In the genomic region with DNA sequence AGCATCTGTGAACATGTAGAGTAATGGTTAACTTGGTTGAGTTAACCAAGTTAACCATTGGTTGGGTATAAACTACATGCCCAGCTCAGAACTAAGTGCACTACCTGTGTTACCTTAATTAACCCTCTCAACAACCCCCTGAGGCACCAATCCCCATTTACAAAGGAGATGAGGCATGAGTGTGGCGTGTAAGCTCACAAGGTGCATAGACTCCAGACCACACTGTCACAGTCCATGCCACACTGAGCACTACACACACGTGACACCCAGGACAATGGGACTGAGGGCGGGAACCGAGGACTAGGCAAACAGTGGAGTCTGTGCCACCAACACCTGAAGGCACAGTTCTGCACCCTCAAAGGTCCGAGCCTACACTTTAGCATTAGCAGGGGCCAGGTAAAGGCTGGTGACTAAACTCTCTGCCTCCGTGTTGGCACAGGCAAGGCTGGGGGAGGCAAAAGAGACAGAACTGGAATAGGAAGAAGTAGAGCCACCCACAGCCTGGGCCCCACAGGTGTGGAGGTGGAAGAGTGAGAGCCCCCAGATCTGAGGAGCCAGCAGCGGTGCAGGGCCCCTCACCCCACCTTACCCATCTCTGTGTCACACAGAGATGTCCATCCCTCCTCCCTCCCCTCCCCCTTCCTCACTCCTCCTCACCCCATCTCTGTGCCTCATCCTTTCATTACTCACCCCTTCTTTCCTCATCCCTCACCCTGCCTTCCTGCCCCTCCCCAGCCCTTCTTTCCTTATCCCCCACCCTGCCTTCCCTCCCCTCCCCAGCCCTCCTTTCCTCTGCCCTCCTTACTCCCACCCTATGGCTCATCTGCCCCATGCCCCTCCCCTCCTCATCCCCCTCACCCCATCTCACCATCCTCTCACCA, we compare ENCODE assay signal across 9 cellular contexts. TPM values are rescaled to one million over a fixed set of nuclear protein-coding genes. Genes with fewer than 3 reads are reported as not detected.
A peak's percentile ranks its signal among the peaks of the same experiment; 100 is the strongest.
DNase-seq lines count a peak whose midpoint lies in the region; ATAC-seq and TF ChIP-seq lines count a peak whose summit lies in the region.
"Had no signal": no experiment of that assay in that cellular context is flagged by ENCODE, and none has a peak within 500 bp of the region (broad histone marks: within the 10 kb centered on the region; RNA-seq: fewer than 3 reads in every experiment).

No MANE protein-coding gene starts in this region.

- CTCF ChIA-PET in activated B cell treated with CpG ODN at 0.5 μM for 24 hours (lab: Charles Lee): no interaction called here

- H3K4me1 ChIP-seq in foreskin keratinocyte (peaks cover 7% of the 10 kb centered on the region), sigmoid colon (peaks cover 0 to 34% (median 30%) of the 10 kb centered on the region in 4 donors), colonic mucosa (no peaks in the 10 kb centered on the region)

- peaks cover 2% of the 10 kb centered on the region for H3K27me3 ChIP-seq in foreskin keratinocyte
- H3K27me3 ChIP-seq in sigmoid colon: no peaks in the 10 kb centered on the region
- H3K27me3 ChIP-seq in colonic mucosa: no peaks in the 10 kb centered on the region

- no peak for TF ChIP-seq CTCF in activated B cell treated with CpG ODN at 0.5 μM for 24 hours (IDR thresholded peaks at IDR 0.05)
- TF ChIP-seq CTCF in foreskin keratinocyte (conservative IDR thresholded peaks at IDR 0.05): no peak
- no peak for TF ChIP-seq CTCF in sigmoid colon (IDR thresholded peaks at IDR 0.05)
- no peak for TF ChIP-seq CTCF in colonic mucosa (IDR thresholded peaks at IDR 0.05)

- TF ChIP-seq POLR2A in sigmoid colon (IDR thresholded peaks at IDR 0.05): no peak

- intact Hi-C loops in activated B cell treated with CpG ODN at 0.5 μM for 24 hours (cut with micrococcal nuclease) (loop anchor here (2.0 to 10.0 kb wide), 6 partner anchors 115 to 745 kb away; a partner anchor contains a TSS), sigmoid colon (cut with DNase I) (loop anchor here (2.0 to 5.0 kb wide), 4 partner anchors 85 to 323 kb away; a partner anchor contains a TSS), colonic mucosa (cut with DNase I) (no loop called here)

- H3K36me3 Mint-ChIP-seq in activated B cell treated with CpG ODN at 0.5 μM for 24 hours (ENCODE audit: low read depth): peaks cover 6% of the 10 kb centered on the region

- H3K27ac ChIP-seq in foreskin keratinocyte: no peak overlapping the region
- H3K27ac ChIP-seq in sigmoid colon: no peak overlapping the region
- H3K27ac ChIP-seq in colonic mucosa: no peak overlapping the region

- H3K4me3 ChIP-seq in sigmoid colon (no peak overlapping the region), colonic mucosa (no peak overlapping the region)

- H3K9me3 ChIP-seq in sigmoid colon (no peaks in the 10 kb centered on the region), colonic mucosa (no peaks in the 10 kb centered on the region)

- POLR2A ChIA-PET in activated B cell treated with CpG ODN at 0.5 μM for 24 hours (lab: Charles Lee): no interaction called here

- H3K27ac Mint-ChIP-seq in activated B cell treated with CpG ODN at 0.5 μM for 24 hours: peak overlapping the region; percentile 22

- H3K27me3 Mint-ChIP-seq in activated B cell treated with CpG ODN at 0.5 μM for 24 hours: peaks cover 2% of the 10 kb centered on the region

- H3K36me3 ChIP-seq in sigmoid colon (no peaks in the 10 kb centered on the region), colonic mucosa (no peaks in the 10 kb centered on the region)

- H3K9ac ChIP-seq in colonic mucosa (ENCODE audit: low read depth in 2 of 2, low read length in 2 of 2): no peak overlapping the region

- no peaks in the 10 kb centered on the region for H3K9me3 Mint-ChIP-seq in activated B cell treated with CpG ODN at 0.5 μM for 24 hours

- ATAC-seq in activated B cell treated with CpG ODN at 0.5 μM for 24 hours (ENCODE audit: low read depth) (no peak), foreskin keratinocyte (peak; percentile 2)
- ATAC-seq: sciatic nerve had no signal

- H3K4me3 Mint-ChIP-seq in activated B cell treated with CpG ODN at 0.5 μM for 24 hours: peak overlapping the region; percentile 16

- peaks cover 78% of the 10 kb centered on the region for H3K4me1 Mint-ChIP-seq in activated B cell treated with CpG ODN at 0.5 μM for 24 hours

- DNase-seq in stimulated activated CD4-positive, alpha-beta T cell treated with anti-CD3 and anti-CD28 coated beads, Interleukin-2, amount 100 ng/mL, for 4 hours (ENCODE audit: low read depth): peak; percentile 27
- DNase-seq in stimulated activated CD4-positive, alpha-beta T cell treated with anti-CD3 and anti-CD28 coated beads, Interleukin-2, amount 100 ng/mL, for 48 hours: no peak
- DNase-seq in activated B cell treated with CpG ODN at 0.5 μM for 24 hours (no peak), foreskin keratinocyte (peak in 1 of 2 donors; percentile 67), sigmoid colon (no peak), NCI-H1930 (lab: John Stamatoyannopoulos, UW) (no peak), colonic mucosa (no peak)
- no peak for DNase-seq in stimulated activated naive CD4-positive, alpha-beta T cell (lab: John Stamatoyannopoulos, UW)

- no peak for TF ChIP-seq EP300 in sigmoid colon (IDR thresholded peaks at IDR 0.05)

- 37 to 72% methylated on average over 7 of the region's 7 CpGs for WGBS in sigmoid colon, 2 donors

RNA-seq across cellular contexts. Expression of a gene that starts 2.1 kb away (rescaled TPM):
- 5.4 and 6.4 TPM in 2 replicates for total RNA-seq in activated B cell treated with CpG ODN at 0.5 μM for 24 hours
- total RNA-seq in foreskin keratinocyte: 11.6 and 12.9 TPM in 2 replicates
- 10.4 and 10.6 TPM in 2 replicates for polyA plus RNA-seq in foreskin keratinocyte
- 10 to 100 TPM; 27.8 to 58.7 (median 56.2) TPM for total RNA-seq in sigmoid colon
- 1 to 10 TPM in 2 of 3 donors, under 1 TPM in 1; 0.92 to 7.1 (median 2.4) TPM for polyA plus RNA-seq in sigmoid colon
- 1 to 10 TPM; 1.6 to 8.5 TPM for total RNA-seq in colonic mucosa

RNA-seq across cellular contexts. Expression of a gene that starts 29.3 kb away (rescaled TPM):
- total RNA-seq in activated B cell treated with CpG ODN at 0.5 μM for 24 hours: 0.13 TPM in 1 of 2 replicates, not detected in the other
- 0.11 and 0.54 TPM in 2 replicates for total RNA-seq in foreskin keratinocyte
- 0.04 and 0.06 TPM in 2 replicates for polyA plus RNA-seq in foreskin keratinocyte
- total RNA-seq in sigmoid colon: 1 to 10 TPM in 2 of 4 donors, under 1 TPM in 2; 0.66 to 2.2 (median 0.87) TPM
- polyA plus RNA-seq in sigmoid colon: under 1 TPM in 2 of 3 donors, not detected in 1; under 0.01 to 0.60 TPM
- total RNA-seq in colonic mucosa: under 1 TPM in 1 of 2 donors, not detected in 1; 0.64 TPM
